Comparison of ENCODE assay signal across 19 cellular contexts in genomic region chr9:16307626-16308195, GRCh38.
DNase-seq lines count a peak whose midpoint lies in the region; ATAC-seq, FAIRE-seq and TF ChIP-seq lines count a peak whose summit lies in the region.
"Had no signal": no experiment of that assay in that cellular context is flagged by ENCODE, and none has a peak within 500 bp of the region (broad histone marks: within the 10 kb centered on the region; RNA-seq: fewer than 3 reads in every experiment).

No MANE protein-coding gene starts in this region.

- peak overlapping the region; percentile 48 to 94 (median 93) for H3K27ac Mint-ChIP-seq in nephron
- H3K27ac Mint-ChIP-seq in natural killer cell, result no peak overlapping the region
- H3K27ac Mint-ChIP-seq: CD4-positive, alpha-beta memory T cell; GM23338; H9 had no signal

- H3K4me1 ChIP-seq in A549, result peaks cover 19% of the 10 kb centered on the region

- H3K36me3 Mint-ChIP-seq in nephron (ENCODE audit: low read depth) (no peaks in the 10 kb centered on the region), natural killer cell (no peaks in the 10 kb centered on the region)
- H3K36me3 Mint-ChIP-seq: CD4-positive, alpha-beta memory T cell had no signal

- H3K4me1 Mint-ChIP-seq in nephron, result peaks cover 64% of the 10 kb centered on the region
- H3K4me1 Mint-ChIP-seq in natural killer cell, result no peaks in the 10 kb centered on the region
- H3K4me1 Mint-ChIP-seq: CD4-positive, alpha-beta memory T cell had no signal

- no peak; a peak in 1 of 5 replicates for TF ChIP-seq RAD21 in A549 (conservative IDR thresholded peaks at IDR 0.05 in 1 of 2, IDR thresholded peaks at IDR 0.05 in 1 of 2)

- intact Hi-C loops in natural killer cell (cut with micrococcal nuclease), result no loop called here

- FAIRE-seq in A549 (lab: Jason Lieb, UNC), result no peak
- FAIRE-seq in RCC 7860 (lab: Jason Lieb, UNC), result peak; percentile 76
- FAIRE-seq: A204.1, GM12891, GM18507 had no signal

- in situ Hi-C loops in ACHN (cut with HindIII; ENCODE audit: low pct_ligation_motif_present, low pct_unique_long_range_greater_than_20kb, low sequenced_read_pairs), result no loop called here

- H3K27ac ChIP-seq in A549, result peak overlapping the region in 1 of 2 experiments; percentile 65; a peak in 2 of 6 replicates

- WGBS in A549 (ENCODE audit: missing lambda C conversion rate), result 13% methylated on average over 2 of the region's 2 CpGs

- ATAC-seq in A549, result no peak
- ATAC-seq in natural killer cell, result no peak
- ATAC-seq: GM23338, HCT116 had no signal

- CTCF ChIA-PET in A549 (lab: Yijun Ruan, JAX), result interaction anchor here (0.6 to 1.3 kb wide), 2 partner anchors 17 to 81 kb away, joined by 3 to 4 read pairs; no protein-coding TSS in a partner anchor

- peak overlapping the region; percentile 42 for H3K4me2 ChIP-seq in A549
- H3K4me2 ChIP-seq: GM23338 had no signal

- H3K4me3 Mint-ChIP-seq in nephron (peak overlapping the region in 1 of 3 experiments; percentile 22), natural killer cell (no peak overlapping the region)
- H3K4me3 Mint-ChIP-seq: CD4-positive, alpha-beta memory T cell; GM23338; H9 had no signal

- no peak for TF ChIP-seq POLR2A in A549 (IDR thresholded peaks at IDR 0.05; ENCODE audit: low read length)

- TF ChIP-seq CTCF in A549 (IDR thresholded peaks at IDR 0.05) (no peak), nephron (IDR thresholded peaks at IDR 0.05; ENCODE audit: unreplicated experiment in 3 of 3) (no peak), natural killer cell (IDR thresholded peaks at IDR 0.05) (no peak)

- H3K9me3 Mint-ChIP-seq in nephron (no peaks in the 10 kb centered on the region), natural killer cell (no peaks in the 10 kb centered on the region)
- H3K9me3 Mint-ChIP-seq: GM23338, H9 had no signal

- DNase-seq in A549 (ENCODE audit: low read depth in 1 of 2, low spot score in 1 of 2) (peak in 1 of 2 experiments; percentile 53), ACHN (peak; percentile 1), RCC 7860 (ENCODE audit: low spot score) (no peak), cerebellum (ENCODE audit: low spot score) (no peak), natural killer cell (no peak), occipital lobe (lab: John Stamatoyannopoulos, UW) (no peak)
- DNase-seq: C1 segment of cervical spinal cord; CD4-positive, alpha-beta memory T cell; COR-L47; DMS153; DMS79 treated with DMSO at 0.1 percent for 48 hours; GF-D8 had no signal

- H3K4me3 ChIP-seq in A549, result no peak overlapping the region
- H3K4me3 ChIP-seq: GM23338 had no signal

- H3K9me3 ChIP-seq in A549, result no peaks in the 10 kb centered on the region

- POLR2A ChIA-PET in A549 (lab: Yijun Ruan, JAX), result no interaction called here

- TF ChIP-seq EP300 in A549 (IDR thresholded peaks at IDR 0.05), result peak in 1 of 2 experiments; percentile 41; a peak in 1 of 5 replicates

- H3K27me3 Mint-ChIP-seq in nephron (ENCODE audit: low read depth), result peaks cover 8% of the 10 kb centered on the region
- H3K27me3 Mint-ChIP-seq in natural killer cell (ENCODE audit: low read depth in 2 of 2), result peaks cover 5 to 13% of the 10 kb centered on the region in 2 donors
- H3K27me3 Mint-ChIP-seq: CD4-positive, alpha-beta memory T cell had no signal

TF ChIP-seq in A549, 52 proteins besides CTCF, POLR2A, EP300 and RAD21:
- TF ChIP-seq SMC3 (IDR thresholded peaks at IDR 0.05), result no peak
- TF ChIP-seq KDM5A (IDR thresholded peaks at IDR 0.05), result no peak
- TF ChIP-seq FOXS1 (CRISPR knock-in tag; IDR thresholded peaks at IDR 0.05), result no peak
- no peak for TF ChIP-seq HES2 (IDR thresholded peaks at IDR 0.05)
- no peak for TF ChIP-seq TP53 (CRISPR knock-in tag; IDR thresholded peaks at IDR 0.05)
- TF ChIP-seq TFCP2L1 (CRISPR knock-in tag; IDR thresholded peaks at IDR 0.05), result no peak
- TF ChIP-seq ZNF302 (CRISPR knock-in tag; IDR thresholded peaks at IDR 0.05), result no peak
- TF ChIP-seq MAFK (IDR thresholded peaks at IDR 0.05; ENCODE audit: partially characterized antibody), result no peak
- TF ChIP-seq NPAS2 (CRISPR knock-in tag; IDR thresholded peaks at IDR 0.05; ENCODE audit: borderline replicate concordance), result no peak
- TF ChIP-seq ELK1 (IDR thresholded peaks at IDR 0.05; ENCODE audit: low read depth, low read length), result no peak
- no peak for TF ChIP-seq USF2 (IDR thresholded peaks at IDR 0.05)

Comparison
In these comparisons a context has a peak if more than half of its experiments do, and no peak if none do; other contexts are left out.
1. H3K27ac Mint-ChIP-seq: peak in nephron (3 of 3); none in natural killer cell (0 of 2).